1 cellular context compared by ENCODE assay signal in genomic region chr16:20900299-20901067, GRCh38.
TF ChIP-seq lines count a peak whose summit lies in the region.

TSS of gene DCUN1D3 (minus strand) at chr16:20900358. CDS start at chr16:20862538, 37,820 bp downstream.
TSS of gene LYRM1 (plus strand) at chr16:20900771. CDS start at chr16:20915556, 14,785 bp downstream.

TF ChIP-seq in GM12878, 131 proteins besides CTCF, POLR2A, EP300 and RAD21 (continued from another document and continues in another):
- TF ChIP-seq, protein P1, sequence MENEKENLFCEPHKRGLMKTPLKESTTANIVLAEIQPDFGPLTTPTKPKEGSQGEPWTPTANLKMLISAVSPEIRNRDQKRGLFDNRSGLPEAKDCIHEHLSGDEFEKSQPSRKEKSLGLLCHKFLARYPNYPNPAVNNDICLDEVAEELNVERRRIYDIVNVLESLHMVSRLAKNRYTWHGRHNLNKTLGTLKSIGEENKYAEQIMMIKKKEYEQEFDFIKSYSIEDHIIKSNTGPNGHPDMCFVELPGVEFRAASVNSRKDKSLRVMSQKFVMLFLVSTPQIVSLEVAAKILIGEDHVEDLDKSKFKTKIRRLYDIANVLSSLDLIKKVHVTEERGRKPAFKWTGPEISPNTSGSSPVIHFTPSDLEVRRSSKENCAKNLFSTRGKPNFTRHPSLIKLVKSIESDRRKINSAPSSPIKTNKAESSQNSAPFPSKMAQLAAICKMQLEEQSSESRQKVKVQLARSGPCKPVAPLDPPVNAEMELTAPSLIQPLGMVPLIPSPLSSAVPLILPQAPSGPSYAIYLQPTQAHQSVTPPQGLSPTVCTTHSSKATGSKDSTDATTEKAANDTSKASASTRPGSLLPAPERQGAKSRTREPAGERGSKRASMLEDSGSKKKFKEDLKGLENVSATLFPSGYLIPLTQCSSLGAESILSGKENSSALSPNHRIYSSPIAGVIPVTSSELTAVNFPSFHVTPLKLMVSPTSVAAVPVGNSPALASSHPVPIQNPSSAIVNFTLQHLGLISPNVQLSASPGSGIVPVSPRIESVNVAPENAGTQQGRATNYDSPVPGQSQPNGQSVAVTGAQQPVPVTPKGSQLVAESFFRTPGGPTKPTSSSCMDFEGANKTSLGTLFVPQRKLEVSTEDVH (IDR thresholded peaks at IDR 0.05; ENCODE audit: low read depth, partially characterized antibody), result no peak
- TF ChIP-seq, protein P2, sequence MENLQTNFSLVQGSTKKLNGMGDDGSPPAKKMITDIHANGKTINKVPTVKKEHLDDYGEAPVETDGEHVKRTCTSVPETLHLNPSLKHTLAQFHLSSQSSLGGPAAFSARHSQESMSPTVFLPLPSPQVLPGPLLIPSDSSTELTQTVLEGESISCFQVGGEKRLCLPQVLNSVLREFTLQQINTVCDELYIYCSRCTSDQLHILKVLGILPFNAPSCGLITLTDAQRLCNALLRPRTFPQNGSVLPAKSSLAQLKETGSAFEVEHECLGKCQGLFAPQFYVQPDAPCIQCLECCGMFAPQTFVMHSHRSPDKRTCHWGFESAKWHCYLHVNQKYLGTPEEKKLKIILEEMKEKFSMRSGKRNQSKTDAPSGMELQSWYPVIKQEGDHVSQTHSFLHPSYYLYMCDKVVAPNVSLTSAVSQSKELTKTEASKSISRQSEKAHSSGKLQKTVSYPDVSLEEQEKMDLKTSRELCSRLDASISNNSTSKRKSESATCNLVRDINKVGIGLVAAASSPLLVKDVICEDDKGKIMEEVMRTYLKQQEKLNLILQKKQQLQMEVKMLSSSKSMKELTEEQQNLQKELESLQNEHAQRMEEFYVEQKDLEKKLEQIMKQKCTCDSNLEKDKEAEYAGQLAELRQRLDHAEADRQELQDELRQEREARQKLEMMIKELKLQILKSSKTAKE (IDR thresholded peaks at IDR 0.05; ENCODE audit: low read depth, poor library complexity, severe bottlenecking), result peak; percentile 79
- TF ChIP-seq, protein P3, sequence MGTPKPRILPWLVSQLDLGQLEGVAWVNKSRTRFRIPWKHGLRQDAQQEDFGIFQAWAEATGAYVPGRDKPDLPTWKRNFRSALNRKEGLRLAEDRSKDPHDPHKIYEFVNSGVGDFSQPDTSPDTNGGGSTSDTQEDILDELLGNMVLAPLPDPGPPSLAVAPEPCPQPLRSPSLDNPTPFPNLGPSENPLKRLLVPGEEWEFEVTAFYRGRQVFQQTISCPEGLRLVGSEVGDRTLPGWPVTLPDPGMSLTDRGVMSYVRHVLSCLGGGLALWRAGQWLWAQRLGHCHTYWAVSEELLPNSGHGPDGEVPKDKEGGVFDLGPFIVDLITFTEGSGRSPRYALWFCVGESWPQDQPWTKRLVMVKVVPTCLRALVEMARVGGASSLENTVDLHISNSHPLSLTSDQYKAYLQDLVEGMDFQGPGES (IDR thresholded peaks at IDR 0.05), result no peak
- peak; percentile 61; the same call in 1 of the 2 replicates for TF ChIP-seq HDGF (IDR thresholded peaks at IDR 0.05)
- TF ChIP-seq GABPA (IDR thresholded peaks at IDR 0.05; ENCODE audit: low read depth), result no peak
- TF ChIP-seq NFIC (IDR thresholded peaks at IDR 0.05; ENCODE audit: low read depth, low read length), result no peak
- peak; percentile 80 for TF ChIP-seq NR2F1 (conservative IDR thresholded peaks at IDR 0.05)
- TF ChIP-seq, protein P4, sequence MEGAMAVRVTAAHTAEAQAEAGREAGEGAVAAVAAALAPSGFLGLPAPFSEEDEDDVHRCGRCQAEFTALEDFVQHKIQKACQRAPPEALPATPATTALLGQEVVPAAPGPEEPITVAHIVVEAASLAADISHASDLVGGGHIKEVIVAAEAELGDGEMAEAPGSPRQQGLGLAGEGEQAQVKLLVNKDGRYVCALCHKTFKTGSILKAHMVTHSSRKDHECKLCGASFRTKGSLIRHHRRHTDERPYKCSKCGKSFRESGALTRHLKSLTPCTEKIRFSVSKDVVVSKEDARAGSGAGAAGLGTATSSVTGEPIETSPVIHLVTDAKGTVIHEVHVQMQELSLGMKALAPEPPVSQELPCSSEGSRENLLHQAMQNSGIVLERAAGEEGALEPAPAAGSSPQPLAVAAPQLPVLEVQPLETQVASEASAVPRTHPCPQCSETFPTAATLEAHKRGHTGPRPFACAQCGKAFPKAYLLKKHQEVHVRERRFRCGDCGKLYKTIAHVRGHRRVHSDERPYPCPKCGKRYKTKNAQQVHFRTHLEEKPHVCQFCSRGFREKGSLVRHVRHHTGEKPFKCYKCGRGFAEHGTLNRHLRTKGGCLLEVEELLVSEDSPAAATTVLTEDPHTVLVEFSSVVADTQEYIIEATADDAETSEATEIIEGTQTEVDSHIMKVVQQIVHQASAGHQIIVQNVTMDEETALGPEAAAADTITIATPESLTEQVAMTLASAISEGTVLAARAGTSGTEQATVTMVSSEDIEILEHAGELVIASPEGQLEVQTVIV (IDR thresholded peaks at IDR 0.05; ENCODE audit: borderline replicate concordance, partially characterized antibody), result peak; percentile 33
- TF ChIP-seq KDM1A (IDR thresholded peaks at IDR 0.05; ENCODE audit: borderline replicate concordance), result no peak
- peak; percentile 66; the same call in 1 of the 2 replicates for TF ChIP-seq RB1 (IDR thresholded peaks at IDR 0.05; ENCODE audit: borderline replicate concordance)
- no peak for TF ChIP-seq ZNF622 (IDR thresholded peaks at IDR 0.05)
- TF ChIP-seq, protein P5, sequence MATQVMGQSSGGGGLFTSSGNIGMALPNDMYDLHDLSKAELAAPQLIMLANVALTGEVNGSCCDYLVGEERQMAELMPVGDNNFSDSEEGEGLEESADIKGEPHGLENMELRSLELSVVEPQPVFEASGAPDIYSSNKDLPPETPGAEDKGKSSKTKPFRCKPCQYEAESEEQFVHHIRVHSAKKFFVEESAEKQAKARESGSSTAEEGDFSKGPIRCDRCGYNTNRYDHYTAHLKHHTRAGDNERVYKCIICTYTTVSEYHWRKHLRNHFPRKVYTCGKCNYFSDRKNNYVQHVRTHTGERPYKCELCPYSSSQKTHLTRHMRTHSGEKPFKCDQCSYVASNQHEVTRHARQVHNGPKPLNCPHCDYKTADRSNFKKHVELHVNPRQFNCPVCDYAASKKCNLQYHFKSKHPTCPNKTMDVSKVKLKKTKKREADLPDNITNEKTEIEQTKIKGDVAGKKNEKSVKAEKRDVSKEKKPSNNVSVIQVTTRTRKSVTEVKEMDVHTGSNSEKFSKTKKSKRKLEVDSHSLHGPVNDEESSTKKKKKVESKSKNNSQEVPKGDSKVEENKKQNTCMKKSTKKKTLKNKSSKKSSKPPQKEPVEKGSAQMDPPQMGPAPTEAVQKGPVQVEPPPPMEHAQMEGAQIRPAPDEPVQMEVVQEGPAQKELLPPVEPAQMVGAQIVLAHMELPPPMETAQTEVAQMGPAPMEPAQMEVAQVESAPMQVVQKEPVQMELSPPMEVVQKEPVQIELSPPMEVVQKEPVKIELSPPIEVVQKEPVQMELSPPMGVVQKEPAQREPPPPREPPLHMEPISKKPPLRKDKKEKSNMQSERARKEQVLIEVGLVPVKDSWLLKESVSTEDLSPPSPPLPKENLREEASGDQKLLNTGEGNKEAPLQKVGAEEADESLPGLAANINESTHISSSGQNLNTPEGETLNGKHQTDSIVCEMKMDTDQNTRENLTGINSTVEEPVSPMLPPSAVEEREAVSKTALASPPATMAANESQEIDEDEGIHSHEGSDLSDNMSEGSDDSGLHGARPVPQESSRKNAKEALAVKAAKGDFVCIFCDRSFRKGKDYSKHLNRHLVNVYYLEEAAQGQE (IDR thresholded peaks at IDR 0.05; ENCODE audit: low read depth, low read length), result no peak
- TF ChIP-seq, protein P6, sequence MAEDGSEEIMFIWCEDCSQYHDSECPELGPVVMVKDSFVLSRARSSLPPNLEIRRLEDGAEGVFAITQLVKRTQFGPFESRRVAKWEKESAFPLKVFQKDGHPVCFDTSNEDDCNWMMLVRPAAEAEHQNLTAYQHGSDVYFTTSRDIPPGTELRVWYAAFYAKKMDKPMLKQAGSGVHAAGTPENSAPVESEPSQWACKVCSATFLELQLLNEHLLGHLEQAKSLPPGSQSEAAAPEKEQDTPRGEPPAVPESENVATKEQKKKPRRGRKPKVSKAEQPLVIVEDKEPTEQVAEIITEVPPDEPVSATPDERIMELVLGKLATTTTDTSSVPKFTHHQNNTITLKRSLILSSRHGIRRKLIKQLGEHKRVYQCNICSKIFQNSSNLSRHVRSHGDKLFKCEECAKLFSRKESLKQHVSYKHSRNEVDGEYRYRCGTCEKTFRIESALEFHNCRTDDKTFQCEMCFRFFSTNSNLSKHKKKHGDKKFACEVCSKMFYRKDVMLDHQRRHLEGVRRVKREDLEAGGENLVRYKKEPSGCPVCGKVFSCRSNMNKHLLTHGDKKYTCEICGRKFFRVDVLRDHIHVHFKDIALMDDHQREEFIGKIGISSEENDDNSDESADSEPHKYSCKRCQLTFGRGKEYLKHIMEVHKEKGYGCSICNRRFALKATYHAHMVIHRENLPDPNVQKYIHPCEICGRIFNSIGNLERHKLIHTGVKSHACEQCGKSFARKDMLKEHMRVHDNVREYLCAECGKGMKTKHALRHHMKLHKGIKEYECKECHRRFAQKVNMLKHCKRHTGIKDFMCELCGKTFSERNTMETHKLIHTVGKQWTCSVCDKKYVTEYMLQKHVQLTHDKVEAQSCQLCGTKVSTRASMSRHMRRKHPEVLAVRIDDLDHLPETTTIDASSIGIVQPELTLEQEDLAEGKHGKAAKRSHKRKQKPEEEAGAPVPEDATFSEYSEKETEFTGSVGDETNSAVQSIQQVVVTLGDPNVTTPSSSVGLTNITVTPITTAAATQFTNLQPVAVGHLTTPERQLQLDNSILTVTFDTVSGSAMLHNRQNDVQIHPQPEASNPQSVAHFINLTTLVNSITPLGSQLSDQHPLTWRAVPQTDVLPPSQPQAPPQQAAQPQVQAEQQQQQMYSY (CRISPR knock-in tag; IDR thresholded peaks at IDR 0.05), result no peak
- TF ChIP-seq, protein P7, sequence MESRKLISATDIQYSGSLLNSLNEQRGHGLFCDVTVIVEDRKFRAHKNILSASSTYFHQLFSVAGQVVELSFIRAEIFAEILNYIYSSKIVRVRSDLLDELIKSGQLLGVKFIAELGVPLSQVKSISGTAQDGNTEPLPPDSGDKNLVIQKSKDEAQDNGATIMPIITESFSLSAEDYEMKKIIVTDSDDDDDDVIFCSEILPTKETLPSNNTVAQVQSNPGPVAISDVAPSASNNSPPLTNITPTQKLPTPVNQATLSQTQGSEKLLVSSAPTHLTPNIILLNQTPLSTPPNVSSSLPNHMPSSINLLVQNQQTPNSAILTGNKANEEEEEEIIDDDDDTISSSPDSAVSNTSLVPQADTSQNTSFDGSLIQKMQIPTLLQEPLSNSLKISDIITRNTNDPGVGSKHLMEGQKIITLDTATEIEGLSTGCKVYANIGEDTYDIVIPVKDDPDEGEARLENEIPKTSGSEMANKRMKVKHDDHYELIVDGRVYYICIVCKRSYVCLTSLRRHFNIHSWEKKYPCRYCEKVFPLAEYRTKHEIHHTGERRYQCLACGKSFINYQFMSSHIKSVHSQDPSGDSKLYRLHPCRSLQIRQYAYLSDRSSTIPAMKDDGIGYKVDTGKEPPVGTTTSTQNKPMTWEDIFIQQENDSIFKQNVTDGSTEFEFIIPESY (IDR thresholded peaks at IDR 0.05), result no peak
- no peak for TF ChIP-seq MEF2A (IDR thresholded peaks at IDR 0.05; ENCODE audit: insufficient read depth, low read depth, low read length)
- TF ChIP-seq E2F4 (IDR thresholded peaks at IDR 0.05; ENCODE audit: low read depth, low read length), result no peak
- no peak for TF ChIP-seq CBX3 (IDR thresholded peaks at IDR 0.05; ENCODE audit: borderline replicate concordance, low read depth)
- TF ChIP-seq NBN (IDR thresholded peaks at IDR 0.05), result peak; percentile 92
- TF ChIP-seq, protein P8, sequence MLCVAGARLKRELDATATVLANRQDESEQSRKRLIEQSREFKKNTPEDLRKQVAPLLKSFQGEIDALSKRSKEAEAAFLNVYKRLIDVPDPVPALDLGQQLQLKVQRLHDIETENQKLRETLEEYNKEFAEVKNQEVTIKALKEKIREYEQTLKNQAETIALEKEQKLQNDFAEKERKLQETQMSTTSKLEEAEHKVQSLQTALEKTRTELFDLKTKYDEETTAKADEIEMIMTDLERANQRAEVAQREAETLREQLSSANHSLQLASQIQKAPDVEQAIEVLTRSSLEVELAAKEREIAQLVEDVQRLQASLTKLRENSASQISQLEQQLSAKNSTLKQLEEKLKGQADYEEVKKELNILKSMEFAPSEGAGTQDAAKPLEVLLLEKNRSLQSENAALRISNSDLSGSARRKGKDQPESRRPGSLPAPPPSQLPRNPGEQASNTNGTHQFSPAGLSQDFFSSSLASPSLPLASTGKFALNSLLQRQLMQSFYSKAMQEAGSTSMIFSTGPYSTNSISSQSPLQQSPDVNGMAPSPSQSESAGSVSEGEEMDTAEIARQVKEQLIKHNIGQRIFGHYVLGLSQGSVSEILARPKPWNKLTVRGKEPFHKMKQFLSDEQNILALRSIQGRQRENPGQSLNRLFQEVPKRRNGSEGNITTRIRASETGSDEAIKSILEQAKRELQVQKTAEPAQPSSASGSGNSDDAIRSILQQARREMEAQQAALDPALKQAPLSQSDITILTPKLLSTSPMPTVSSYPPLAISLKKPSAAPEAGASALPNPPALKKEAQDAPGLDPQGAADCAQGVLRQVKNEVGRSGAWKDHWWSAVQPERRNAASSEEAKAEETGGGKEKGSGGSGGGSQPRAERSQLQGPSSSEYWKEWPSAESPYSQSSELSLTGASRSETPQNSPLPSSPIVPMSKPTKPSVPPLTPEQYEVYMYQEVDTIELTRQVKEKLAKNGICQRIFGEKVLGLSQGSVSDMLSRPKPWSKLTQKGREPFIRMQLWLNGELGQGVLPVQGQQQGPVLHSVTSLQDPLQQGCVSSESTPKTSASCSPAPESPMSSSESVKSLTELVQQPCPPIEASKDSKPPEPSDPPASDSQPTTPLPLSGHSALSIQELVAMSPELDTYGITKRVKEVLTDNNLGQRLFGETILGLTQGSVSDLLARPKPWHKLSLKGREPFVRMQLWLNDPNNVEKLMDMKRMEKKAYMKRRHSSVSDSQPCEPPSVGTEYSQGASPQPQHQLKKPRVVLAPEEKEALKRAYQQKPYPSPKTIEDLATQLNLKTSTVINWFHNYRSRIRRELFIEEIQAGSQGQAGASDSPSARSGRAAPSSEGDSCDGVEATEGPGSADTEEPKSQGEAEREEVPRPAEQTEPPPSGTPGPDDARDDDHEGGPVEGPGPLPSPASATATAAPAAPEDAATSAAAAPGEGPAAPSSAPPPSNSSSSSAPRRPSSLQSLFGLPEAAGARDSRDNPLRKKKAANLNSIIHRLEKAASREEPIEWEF (IDR thresholded peaks at IDR 0.05; ENCODE audit: insufficient replicate concordance, low read depth, low read length), result no peak
- TF ChIP-seq MTA3 (IDR thresholded peaks at IDR 0.05; ENCODE audit: borderline replicate concordance, low read length), result no peak
- peak; percentile 95 to 96 for TF ChIP-seq IKZF2 (IDR thresholded peaks at IDR 0.05)
- no peak for TF ChIP-seq RCOR1 (conservative IDR thresholded peaks at IDR 0.05; ENCODE audit: low read depth, low read length)
- TF ChIP-seq RAD51 (IDR thresholded peaks at IDR 0.05), result no peak
- TF ChIP-seq JUNB (IDR thresholded peaks at IDR 0.05), result no peak
- peak; percentile 47; the same call in 1 of the 2 replicates for TF ChIP-seq CBFB (IDR thresholded peaks at IDR 0.05; ENCODE audit: low read depth)
- no peak for TF ChIP-seq NFXL1 (IDR thresholded peaks at IDR 0.05; ENCODE audit: borderline replicate concordance)
- peak; percentile 71 to 87 for TF ChIP-seq SRF (IDR thresholded peaks at IDR 0.05; ENCODE audit: low read depth in 2 of 2, low read length in 2 of 2)
- peak; percentile 97 for TF ChIP-seq CHD1 (IDR thresholded peaks at IDR 0.05; ENCODE audit: low read depth, low read length)
- no peak for TF ChIP-seq TARDBP (IDR thresholded peaks at IDR 0.05; ENCODE audit: borderline replicate concordance)
